2 cellular contexts compared by ENCODE assay signal in the genomic region with DNA sequence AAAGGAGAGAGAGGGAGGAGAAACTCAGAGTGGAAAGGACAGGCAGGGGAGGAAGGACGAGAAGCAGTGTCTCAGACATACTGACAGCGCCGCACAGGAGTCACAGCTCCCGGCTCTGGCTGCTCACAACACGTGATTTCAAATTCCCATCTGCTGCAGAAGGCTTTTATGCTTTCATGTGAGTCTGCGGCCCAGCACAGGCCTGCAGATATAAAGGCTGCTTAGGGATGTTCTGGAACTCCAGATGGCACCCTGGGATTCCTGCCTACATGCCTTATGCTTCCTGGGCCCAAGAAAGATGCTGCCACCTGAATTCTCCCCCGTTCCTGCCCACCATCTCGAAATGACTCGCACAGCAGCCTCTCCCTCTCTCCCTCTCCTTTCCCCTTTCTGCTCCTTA.
TF ChIP-seq lines count a peak whose summit lies in the region.

No MANE protein-coding gene starts in this region.

TF ChIP-seq in IMR-90, 13 proteins besides CTCF, POLR2A, EP300 and RAD21:
- TF ChIP-seq NFE2L2 (IDR thresholded peaks at IDR 0.05; ENCODE audit: low read depth, low read length) (no peak), CHD1 (IDR thresholded peaks at IDR 0.05; ENCODE audit: low read depth, low read length) (no peak), FOS (IDR thresholded peaks at IDR 0.05; ENCODE audit: low read depth, low read length) (no peak), USF2 (IDR thresholded peaks at IDR 0.05; ENCODE audit: low read depth, low read length) (no peak), SMC3 (IDR thresholded peaks at IDR 0.05; ENCODE audit: low read depth, low read length) (no peak), MXI1 (IDR thresholded peaks at IDR 0.05; ENCODE audit: borderline replicate concordance, low read depth, low read length) (no peak), MAZ (IDR thresholded peaks at IDR 0.05; ENCODE audit: borderline replicate concordance, low read depth, low read length) (no peak)

TF ChIP-seq in SK-N-SH, 30 proteins besides CTCF, POLR2A, EP300 and RAD21:
- TF ChIP-seq GABPA (IDR thresholded peaks at IDR 0.05; ENCODE audit: low read depth) (no peak), EZH2phosphoT487 (IDR thresholded peaks at IDR 0.05; ENCODE audit: borderline replicate concordance, low read depth) (no peak), RCOR1 (IDR thresholded peaks at IDR 0.05; ENCODE audit: low read length) (no peak), JUND (IDR thresholded peaks at IDR 0.05) (no peak), GATA2 (CRISPR knock-in tag; IDR thresholded peaks at IDR 0.05) (no peak), MEF2A (IDR thresholded peaks at IDR 0.05; ENCODE audit: borderline replicate concordance, low read depth) (no peak), USF2 (IDR thresholded peaks at IDR 0.05; ENCODE audit: borderline replicate concordance, low read depth, low read length) (no peak)
